ENCODE assay signal across 12 cellular contexts in genomic region chr3:97817965-97818364, GRCh38. TPM values are rescaled to one million over a fixed set of nuclear protein-coding genes. Genes with fewer than 3 reads are reported as not detected.
DNase-seq lines count a peak whose midpoint lies in the region; ATAC-seq and TF ChIP-seq lines count a peak whose summit lies in the region.
"Had no signal": no experiment of that assay in that cellular context is flagged by ENCODE, and none has a peak within 500 bp of the region (broad histone marks: within the 10 kb centered on the region; RNA-seq: fewer than 3 reads in every experiment).

No MANE protein-coding gene starts in this region.

- H3K4me1 Mint-ChIP-seq in brain, result peaks cover 40% of the 10 kb centered on the region
- H3K4me1 Mint-ChIP-seq in effector memory CD8-positive, alpha-beta T cell (ENCODE audit: low read depth in 2 of 2), result peaks cover 13 to 20% of the 10 kb centered on the region in 2 donors

- no peak for TF ChIP-seq CTCF in brain (conservative IDR thresholded peaks at IDR 0.05)

- peaks cover 25% of the 10 kb centered on the region for H3K27me3 Mint-ChIP-seq in brain
- peaks cover 7 to 28% of the 10 kb centered on the region in 2 donors for H3K27me3 Mint-ChIP-seq in effector memory CD8-positive, alpha-beta T cell

- no peaks in the 10 kb centered on the region for H3K9me3 Mint-ChIP-seq in brain
- H3K9me3 Mint-ChIP-seq in effector memory CD8-positive, alpha-beta T cell, result no peaks in the 10 kb centered on the region
- H3K9me3 Mint-ChIP-seq: natural killer cell; stimulated activated naive CD8-positive, alpha-beta T cell treated with anti-CD3 and anti-CD28 coated beads, Interleukin-15, amount 100 ng/mL, for 72 hours had no signal

- H3K36me3 Mint-ChIP-seq in brain, result no peaks in the 10 kb centered on the region
- peaks cover 6% of the 10 kb centered on the region for H3K36me3 Mint-ChIP-seq in effector memory CD8-positive, alpha-beta T cell (ENCODE audit: insufficient read depth)

- H3K4me3 Mint-ChIP-seq in brain, result peak overlapping the region; percentile 11 to 35 (median 16)
- H3K4me3 Mint-ChIP-seq in effector memory CD8-positive, alpha-beta T cell, result no peak overlapping the region
- H3K4me3 Mint-ChIP-seq: natural killer cell; stimulated activated naive CD8-positive, alpha-beta T cell treated with anti-CD3 and anti-CD28 coated beads, Interleukin-15, amount 100 ng/mL, for 72 hours had no signal

- DNase-seq in DMS153 (lab: John Stamatoyannopoulos, UW), result peak; percentile 60
- peak; percentile 98 for DNase-seq in NCI-H1694 (lab: John Stamatoyannopoulos, UW)
- DNase-seq in NCI-H446 (lab: John Stamatoyannopoulos, UW), result peak; percentile 81 to 90
- no peak for DNase-seq in effector CD8-positive, alpha-beta T cell (lab: John Stamatoyannopoulos, UW)
- DNase-seq in epidermal melanocyte (ENCODE audit: insufficient read length, low spot score), result no peak
- DNase-seq in effector memory CD8-positive, alpha-beta T cell, result no peak
- DNase-seq: KBM-7; natural killer cell; stimulated activated naive CD8-positive, alpha-beta T cell treated with anti-CD3 and anti-CD28 coated beads, Interleukin-15, amount 100 ng/mL, for 72 hours; T-helper 1 cell had no signal

- no peak for ATAC-seq in GM21360 (IDR thresholded peaks at IDR 0.05; ENCODE audit: unreplicated experiment)
- ATAC-seq in effector memory CD8-positive, alpha-beta T cell (replicated peaks), result no peak
- ATAC-seq: natural killer cell; stimulated activated naive CD8-positive, alpha-beta T cell treated with anti-CD3 and anti-CD28 coated beads, Interleukin-15, amount 100 ng/mL, for 72 hours had no signal

- H3K27ac Mint-ChIP-seq in brain, result peak overlapping the region in 4 of 5 experiments; percentile 53 to 88 (median 63)
- H3K27ac Mint-ChIP-seq in effector memory CD8-positive, alpha-beta T cell, result no peak overlapping the region
- H3K27ac Mint-ChIP-seq: natural killer cell; stimulated activated naive CD8-positive, alpha-beta T cell treated with anti-CD3 and anti-CD28 coated beads, Interleukin-15, amount 100 ng/mL, for 72 hours had no signal

RNA-seq across cellular contexts. Expression of gene CRYBG3, which starts 3.8 kb away (rescaled TPM):
- 1.1 TPM for polyA plus RNA-seq in brain (ENCODE audit: insufficient read depth, low read depth, low replicate concordance)

RNA-seq across cellular contexts. Expression of gene ARL6, which starts 53.4 kb away (rescaled TPM):
- polyA plus RNA-seq in brain (ENCODE audit: insufficient read depth, low read depth, low replicate concordance), result 3.8 TPM

Comparison
In these comparisons a context has a peak if more than half of its experiments do, and no peak if none do; other contexts are left out.
1. DNase-seq: peak in DMS153 (single experiment), NCI-H1694 (single experiment) and NCI-H446 (2 of 2); none in effector CD8-positive, alpha-beta T cell (single experiment), epidermal melanocyte (single experiment) and effector memory CD8-positive, alpha-beta T cell (0 of 3).
2. H3K27ac Mint-ChIP-seq: peak in brain (4 of 5); none in effector memory CD8-positive, alpha-beta T cell (0 of 2).
3. H3K4me3 Mint-ChIP-seq: peak in brain (5 of 5); none in effector memory CD8-positive, alpha-beta T cell (0 of 2).